1 cellular context compared by ENCODE assay signal in genomic region chr19:3821156-3821555, GRCh38.
TF ChIP-seq lines count a peak whose summit lies in the region.

No MANE protein-coding gene starts in this region.

TF ChIP-seq in HEK293, 187 proteins besides CTCF, POLR2A, EP300 and RAD21:
- TF ChIP-seq ZFP69B (tag by site-specific recombination; IDR thresholded peaks at IDR 0.05): no peak
- TF ChIP-seq, protein P1, sequence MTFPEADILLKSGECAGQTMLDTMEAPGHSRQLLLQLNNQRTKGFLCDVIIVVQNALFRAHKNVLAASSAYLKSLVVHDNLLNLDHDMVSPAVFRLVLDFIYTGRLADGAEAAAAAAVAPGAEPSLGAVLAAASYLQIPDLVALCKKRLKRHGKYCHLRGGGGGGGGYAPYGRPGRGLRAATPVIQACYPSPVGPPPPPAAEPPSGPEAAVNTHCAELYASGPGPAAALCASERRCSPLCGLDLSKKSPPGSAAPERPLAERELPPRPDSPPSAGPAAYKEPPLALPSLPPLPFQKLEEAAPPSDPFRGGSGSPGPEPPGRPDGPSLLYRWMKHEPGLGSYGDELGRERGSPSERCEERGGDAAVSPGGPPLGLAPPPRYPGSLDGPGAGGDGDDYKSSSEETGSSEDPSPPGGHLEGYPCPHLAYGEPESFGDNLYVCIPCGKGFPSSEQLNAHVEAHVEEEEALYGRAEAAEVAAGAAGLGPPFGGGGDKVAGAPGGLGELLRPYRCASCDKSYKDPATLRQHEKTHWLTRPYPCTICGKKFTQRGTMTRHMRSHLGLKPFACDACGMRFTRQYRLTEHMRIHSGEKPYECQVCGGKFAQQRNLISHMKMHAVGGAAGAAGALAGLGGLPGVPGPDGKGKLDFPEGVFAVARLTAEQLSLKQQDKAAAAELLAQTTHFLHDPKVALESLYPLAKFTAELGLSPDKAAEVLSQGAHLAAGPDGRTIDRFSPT (tag by site-specific recombination; IDR thresholded peaks at IDR 0.05): peak; percentile 58
TF ChIP-seq in HEK293: peak in this region for 1.
